8 cellular contexts compared by ENCODE assay signal in genomic region chr6:116370717-116371383, GRCh38. TPM values are rescaled to one million over a fixed set of nuclear protein-coding genes. Genes with fewer than 3 reads are reported as not detected.
A peak's percentile ranks its signal among the peaks of the same experiment; 100 is the strongest.
DNase-seq lines count a peak whose midpoint lies in the region; ATAC-seq and TF ChIP-seq lines count a peak whose summit lies in the region.

Gene DSE (plus strand): TSS chr6:116370947. CDS start chr6:116399251, 28,304 bp downstream.

- peak within 1 kb of the TSS; percentile 87 for H3K4me2 ChIP-seq in SK-N-SH

- H3K9me3 ChIP-seq in SK-N-SH (no peaks in the 10 kb centered on the region), left ventricle myocardium inferior (replicated peaks) (no peaks in the 10 kb centered on the region), prostate gland (no peaks in the 10 kb centered on the region)

- ATAC-seq in HG03354 (IDR thresholded peaks at IDR 0.05; ENCODE audit: poor library complexity, severe bottlenecking, unreplicated experiment) = peak; percentile 75

- peak within 1 kb of the TSS; percentile 55 to 90 for H3K27ac ChIP-seq in SK-N-SH (ENCODE audit: low read depth in 2 of 2, low read length in 1 of 2)
- H3K27ac ChIP-seq in left ventricle myocardium inferior (replicated peaks) = peak within 1 kb of the TSS; percentile 91
- H3K27ac ChIP-seq in prostate gland = peak within 1 kb of the TSS; percentile 89 to 93
- H3K27ac ChIP-seq in urinary bladder (ENCODE audit: low read depth) = peak within 1 kb of the TSS; percentile 94

- no peaks in the 10 kb centered on the region for H3K9me2 ChIP-seq in SK-N-SH

- TF ChIP-seq POLR2A in GM19193 (IDR thresholded peaks at IDR 0.05; ENCODE audit: extremely low read depth, insufficient read depth, insufficient read length) (peak; percentile 89), prostate gland (IDR thresholded peaks at IDR 0.05) (peak; percentile 76)

- H3K9ac ChIP-seq in SK-N-SH = peak within 1 kb of the TSS; percentile 88

- no peak for TF ChIP-seq CTCF in SK-N-SH (IDR thresholded peaks at IDR 0.05)
- no peak for TF ChIP-seq CTCF in left ventricle myocardium inferior (IDR thresholded peaks at IDR 0.05; ENCODE audit: borderline replicate concordance)
- TF ChIP-seq CTCF in prostate gland (IDR thresholded peaks at IDR 0.05) = no peak

- H4K20me1 ChIP-seq in SK-N-SH (ENCODE audit: insufficient read depth) = no peaks in the 10 kb centered on the region

- intact Hi-C loops in left ventricle myocardium inferior (cut with micrococcal nuclease) = no loop called here
- intact Hi-C loops in prostate gland (cut with DNase I) = loop anchor here (2.0 to 5.0 kb wide), 2 partner anchors 34 to 84 kb away; no protein-coding TSS in a partner anchor

- TF ChIP-seq RAD21 in SK-N-SH (IDR thresholded peaks at IDR 0.05; ENCODE audit: low read length) = no peak

- DNase-seq in C1 segment of cervical spinal cord (lab: John Stamatoyannopoulos, UW) = peak in 12 of 14 donors; percentile 31 to 85 (median 67)
- DNase-seq in SK-N-SH = peak; percentile 79
- peak; percentile 76 for DNase-seq in amniotic stem cell (lab: John Stamatoyannopoulos, UW)
- DNase-seq in left ventricle myocardium inferior = peak; percentile 89
- DNase-seq in prostate gland (ENCODE audit: low spot score) = peak; percentile 70

- peak within 1 kb of the TSS; percentile 88 for H2AFZ ChIP-seq in SK-N-SH (ENCODE audit: low read depth)

- 1% methylated on average over 36 of the region's 86 CpGs for WGBS in SK-N-SH (ENCODE audit: low lambda C conversion rate)
- 1% methylated on average over 86 of the region's 86 CpGs for WGBS in prostate gland
- under 1% methylated on average over 86 of the region's 86 CpGs for WGBS in urinary bladder

- CTCF ChIA-PET in SK-N-SH (lab: Yijun Ruan, JAX) = interaction anchor here (0.5 to 1.3 kb wide), 5 partner anchors 37 to 205 kb away, joined by 3 to 4 read pairs (median 3); no protein-coding TSS in a partner anchor

- H3K36me3 ChIP-seq in SK-N-SH (replicated peaks in 1 of 2; ENCODE audit: control insufficient read depth in 1 of 2, insufficient read depth in 2 of 2, low read length in 1 of 2) (no peaks in the 10 kb centered on the region), left ventricle myocardium inferior (no peaks in the 10 kb centered on the region), prostate gland (no peaks in the 10 kb centered on the region), urinary bladder (ENCODE audit: insufficient read depth) (no peaks in the 10 kb centered on the region)

- H3K4me1 ChIP-seq in SK-N-SH (ENCODE audit: control insufficient read depth in 1 of 2, insufficient read depth in 2 of 2, low read depth in 1 of 2, low read length in 1 of 2) = peaks cover 0 to 5% of the 10 kb centered on the region in 2 experiments; a peak in 2 of 4 replicates
- H3K4me1 ChIP-seq in left ventricle myocardium inferior = peaks cover 40% of the 10 kb centered on the region
- no peaks in the 10 kb centered on the region for H3K4me1 ChIP-seq in prostate gland (replicated peaks)
- no peaks in the 10 kb centered on the region for H3K4me1 ChIP-seq in urinary bladder (ENCODE audit: insufficient read depth)

- POLR2A ChIA-PET in SK-N-SH (lab: Yijun Ruan, JAX) = interaction anchor here (1.0 to 1.7 kb wide), 2 partner anchors 91 to 117 kb away, joined by 4 read pairs; partner anchors contain the start of genes TSPYL1 and TSPYL4

- H3F3A ChIP-seq in SK-N-SH (replicated peaks; ENCODE audit: insufficient read depth) = peaks cover 6% of the 10 kb centered on the region

- peaks cover 38% of the 10 kb centered on the region for H3K79me2 ChIP-seq in SK-N-SH (ENCODE audit: insufficient read depth)

- peak within 1 kb of the TSS; percentile 76 to 80 for H3K4me3 ChIP-seq in SK-N-SH (ENCODE audit: low read depth in 2 of 2, low read length in 1 of 2)
- H3K4me3 ChIP-seq in left ventricle myocardium inferior = peak within 1 kb of the TSS; percentile 94
- peak within 1 kb of the TSS; percentile 61 to 70 for H3K4me3 ChIP-seq in prostate gland
- peak within 1 kb of the TSS; percentile 74 for H3K4me3 ChIP-seq in urinary bladder (ENCODE audit: low read depth, low read length)

- H3K27me3 ChIP-seq in SK-N-SH (ENCODE audit: insufficient read depth) (no peaks in the 10 kb centered on the region), left ventricle myocardium inferior (ENCODE audit: low read depth) (no peaks in the 10 kb centered on the region), prostate gland (replicated peaks; ENCODE audit: insufficient read depth) (no peaks in the 10 kb centered on the region)

- TF ChIP-seq EP300 in SK-N-SH (IDR thresholded peaks at IDR 0.05; ENCODE audit: borderline replicate concordance in 1 of 2, low read depth in 1 of 2, low read length in 1 of 2) = 0 out of 4 replicates have a peak, but pooled peaks of 1 of the 2 experiments have one; percentile 15

TF ChIP-seq in SK-N-SH, 30 proteins besides CTCF, POLR2A, EP300 and RAD21:
- TF ChIP-seq FOSL2 (IDR thresholded peaks at IDR 0.05; ENCODE audit: borderline replicate concordance, low read depth) (no peak), POLR2AphosphoS5 (IDR thresholded peaks at IDR 0.05; ENCODE audit: low read depth, low read length) (0 out of 2 replicates have a peak, but pooled peaks have one; percentile 47), RCOR1 (IDR thresholded peaks at IDR 0.05; ENCODE audit: low read length) (no peak), FOXM1 (IDR thresholded peaks at IDR 0.05; ENCODE audit: low read depth) (no peak), TAF1 (IDR thresholded peaks at IDR 0.05; ENCODE audit: borderline replicate concordance, low read depth, low read length) (peak; percentile 42; the same call in 1 of the 2 replicates), GATA2 (CRISPR knock-in tag; IDR thresholded peaks at IDR 0.05) (no peak)
TF ChIP-seq in SK-N-SH: peak in this region for 2.

RNA-seq across cellular contexts. Expression of gene DSE, which starts in this region (rescaled TPM):
- 12.7 and 17.4 TPM in 2 replicates for polyA plus RNA-seq in SK-N-SH (2012; rRNA removed)
- polyA plus RNA-seq in SK-N-SH (2012; cell fraction: cytosol; rRNA removed) = 13.5 and 13.9 TPM in 2 replicates
- 19.6 and 19.8 TPM in 2 replicates for polyA plus RNA-seq in SK-N-SH (2012; cell fraction: nucleus; rRNA removed)
- 14.0 TPM for total RNA-seq in left ventricle myocardium inferior
- 10 to 100 TPM; 15.8 to 36.5 TPM for total RNA-seq in prostate gland
- 76.5 TPM for total RNA-seq in urinary bladder
- 18.4 TPM for polyA plus RNA-seq in urinary bladder

Comparison
In these comparisons a context has a peak if more than half of its experiments do, and no peak if none do; other contexts are left out.
1. Peak in every context shown above with its lines: DNase-seq, ATAC-seq, H3K4me3 ChIP-seq and H3K27ac ChIP-seq.